ENCODE assay signal across 8 cellular contexts in the genomic region with DNA sequence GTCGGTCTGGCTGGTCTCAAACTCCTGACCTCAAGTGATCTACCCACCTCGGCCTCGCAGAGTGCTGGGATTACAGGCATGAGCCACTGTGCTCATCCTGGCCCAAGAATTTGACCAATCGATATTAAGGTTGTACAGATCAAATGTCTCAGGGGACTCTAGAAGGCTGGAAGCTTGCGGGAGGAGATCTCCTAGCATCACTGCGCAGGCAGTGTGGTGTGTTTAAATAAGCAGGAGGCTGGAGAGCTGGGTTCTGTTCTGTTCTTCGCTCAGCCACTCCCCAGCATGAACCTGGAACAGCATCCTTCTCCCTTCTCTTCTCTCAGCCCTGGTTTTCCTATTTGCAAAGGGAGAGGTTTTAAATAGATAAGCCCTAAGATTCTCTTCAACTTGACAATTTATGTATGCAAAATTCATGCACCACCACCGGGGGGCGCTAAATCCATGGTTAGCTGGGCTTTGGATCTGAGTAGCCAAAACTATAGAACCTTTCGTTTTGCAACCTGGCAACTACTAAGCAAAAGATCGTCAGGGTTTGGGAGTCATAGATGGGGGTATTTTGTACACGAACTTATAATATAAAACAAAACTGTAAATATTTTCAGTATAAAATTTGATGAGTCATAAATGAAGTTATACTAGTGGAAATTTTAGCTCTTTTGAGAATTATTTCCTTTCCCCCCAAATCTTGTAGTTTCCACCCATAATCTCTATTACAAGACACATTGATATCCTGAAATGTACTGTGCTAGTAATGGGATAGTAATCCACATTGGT.
DNase-seq lines count a peak whose midpoint lies in the region; ATAC-seq and TF ChIP-seq lines count a peak whose summit lies in the region.

No MANE protein-coding gene starts in this region.

- H3K27me3 ChIP-seq in HL-60 (ENCODE audit: insufficient read depth, poor library complexity, severe bottlenecking) (no peaks in the 10 kb centered on the region), OCI-LY1 (ENCODE audit: insufficient read depth, low read length) (no peaks in the 10 kb centered on the region)

- H4K20me1 ChIP-seq in OCI-LY1 (ENCODE audit: insufficient read depth, low read length) = no peaks in the 10 kb centered on the region

- H3K9ac ChIP-seq in OCI-LY1 (ENCODE audit: low read length) = no peak overlapping the region

- H2AFZ ChIP-seq in OCI-LY1 (ENCODE audit: low read length) = 0 out of 2 replicates have a peak overlapping the region, but pooled peaks have one; percentile 23

- DNase-seq in EL = peak; percentile 68
- DNase-seq in HL-60 (ENCODE audit: low read depth in 1 of 2, low spot score in 1 of 2) = peak; percentile 52 to 82
- DNase-seq in activated CD8-positive, alpha-beta memory T cell treated with anti-CD3 and anti-CD28 coated beads, Interleukin-2, amount 50 U/mL, for 4 hours = peak; percentile 82
- DNase-seq in epithelial cell of prostate (ENCODE audit: low read depth, low spot score) = peak; percentile 3
- DNase-seq in mucosa of gallbladder (ENCODE audit: low spot score) = peak; percentile 77
- peak; percentile 66 for DNase-seq in stimulated activated CD8-positive, alpha-beta memory T cell treated with anti-CD3 and anti-CD28 coated beads, Interleukin-4, amount 100 ng/mL, for 24 hours (ENCODE audit: low read depth)

- TF ChIP-seq CTCF in HL-60 (IDR thresholded peaks at IDR 0.05; ENCODE audit: insufficient read depth, low read length) (peak; percentile 44), OCI-LY1 (IDR thresholded peaks at IDR 0.05; ENCODE audit: low read length) (peak; percentile 85)

- H3K4me2 ChIP-seq in OCI-LY1 (ENCODE audit: low read length) = no peak overlapping the region

- ATAC-seq in HG02938 (IDR thresholded peaks at IDR 0.05; ENCODE audit: unreplicated experiment) = no peak

- no peaks in the 10 kb centered on the region for H3K9me3 ChIP-seq in OCI-LY1 (ENCODE audit: low read length)

- H3F3A ChIP-seq in OCI-LY1 (ENCODE audit: insufficient read depth, low read length) = no peaks in the 10 kb centered on the region

- no peaks in the 10 kb centered on the region for H3K79me2 ChIP-seq in OCI-LY1 (ENCODE audit: insufficient read depth, low read length)

- H3K4me1 ChIP-seq in OCI-LY1 (ENCODE audit: insufficient read depth, low read length, severe bottlenecking) = peaks cover 5% of the 10 kb centered on the region

- H3K4me3 ChIP-seq in HL-60 (replicated peaks; ENCODE audit: insufficient read depth, low read length) (no peak overlapping the region), OCI-LY1 (ENCODE audit: low read depth, low read length, poor library complexity, severe bottlenecking) (no peak overlapping the region)

- H3K36me3 ChIP-seq in OCI-LY1 (ENCODE audit: insufficient read depth, low read length) = no peaks in the 10 kb centered on the region

- H3K27ac ChIP-seq in HL-60 (replicated peaks) (no peak overlapping the region), OCI-LY1 (ENCODE audit: low read depth, low read length, poor library complexity, severe bottlenecking) (no peak overlapping the region), epithelial cell of prostate (no peak overlapping the region)

- no peaks in the 10 kb centered on the region for H3K9me2 ChIP-seq in OCI-LY1 (ENCODE audit: low read depth, low read length)

Comparison
In these comparisons a context has a peak if more than half of its experiments do, and no peak if none do; other contexts are left out.
1. DNase-seq: peak in every context shown above with its lines; median percentile 82 in activated CD8-positive, alpha-beta memory T cell treated with anti-CD3 and anti-CD28 coated beads, Interleukin-2, amount 50 U/mL, for 4 hours; 77 in mucosa of gallbladder; 68 in EL; 67 in HL-60; 66 in stimulated activated CD8-positive, alpha-beta memory T cell treated with anti-CD3 and anti-CD28 coated beads, Interleukin-4, amount 100 ng/mL, for 24 hours; 3 in epithelial cell of prostate.